Comparison of ENCODE assay signal across 26 cellular contexts in the genomic region with DNA sequence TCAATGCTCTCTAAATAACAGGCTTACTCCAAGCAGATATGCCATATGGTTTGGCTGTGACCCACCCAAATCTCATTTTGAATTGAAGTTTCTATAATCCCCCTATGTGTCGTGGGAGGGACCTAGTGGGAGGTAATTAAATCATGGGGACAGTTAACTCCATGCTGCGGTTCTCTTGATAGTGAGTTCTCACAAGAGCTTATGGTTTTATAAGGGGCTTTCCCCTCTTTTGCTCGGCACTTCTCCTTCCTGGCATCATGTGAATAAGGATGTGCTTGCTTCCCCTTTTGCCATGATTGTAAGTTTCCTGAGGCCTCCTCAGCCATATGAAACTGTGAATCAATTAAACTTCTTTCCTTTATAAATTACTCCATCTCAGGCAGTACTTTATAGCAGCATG.
DNase-seq lines count a peak whose midpoint lies in the region; TF ChIP-seq lines count a peak whose summit lies in the region.
"Had no signal": no experiment of that assay in that cellular context is flagged by ENCODE, and none has a peak within 500 bp of the region (broad histone marks: within the 10 kb centered on the region; RNA-seq: fewer than 3 reads in every experiment).

No MANE protein-coding gene starts in this region.

- no peaks in the 10 kb centered on the region for H3K23me2 ChIP-seq in H9 (ENCODE audit: insufficient read length, low read depth, low read length, poor library complexity, severe bottlenecking)

- no peak overlapping the region for H4K91ac ChIP-seq in H9 (ENCODE audit: insufficient read length, low read depth, low read length)

- H3K27me3 Mint-ChIP-seq in H9 (ENCODE audit: low read depth): no peaks in the 10 kb centered on the region

- H2BK120ac ChIP-seq in H9 (ENCODE audit: low read depth, low read length, poor library complexity, severe bottlenecking): no peak overlapping the region

- no peak overlapping the region for H2BK15ac ChIP-seq in H9 (ENCODE audit: low read depth, low read length)

- H3K14ac ChIP-seq in H9 (ENCODE audit: insufficient read depth, low read length): no peak overlapping the region

- H3K79me1 ChIP-seq in H9 (ENCODE audit: insufficient read depth, low read depth, low read length, poor library complexity, severe bottlenecking): no peaks in the 10 kb centered on the region

- H3K79me2 ChIP-seq in H9 (ENCODE audit: insufficient read depth, low read length): no peaks in the 10 kb centered on the region

- DNase-seq in H9 (no peak), NCI-H82 (lab: John Stamatoyannopoulos, UW) (peak; percentile 96), WERI-Rb-1 (peak; percentile 29), colonic mucosa (no peak), NCI-H748 treated with DMSO at 0.1 percent for 48 hours (lab: John Stamatoyannopoulos, UW) (no peak), SIG-M5 (lab: John Stamatoyannopoulos, UW) (no peak), SIG-M5 treated with dmso at 0.1 percent for 504 hours (lab: John Stamatoyannopoulos, UW; ENCODE audit: unreplicated experiment) (no peak)
- DNase-seq: Caco-2; CD8-positive, alpha-beta T cell; DMS 273 treated with DMSO at 0.1 percent for 48 hours; DMS79; EL; GF-D8; H7; KG1; MG63; NCI-H1048; NCI-H1417; NCI-H1694; NCI-H2029 treated with DMSO at 0.1 percent for 48 hours; NCI-H446 treated with DMSO at 0.1 percent for 48 hours; NCI-H69; PC-9; Right ventricle myocardium superior had no signal

- no peak overlapping the region for H3T11ph ChIP-seq in H9 (ENCODE audit: low read length)

- H3K4me1 Mint-ChIP-seq in H9: no peaks in the 10 kb centered on the region

- no peak overlapping the region for H4K8ac ChIP-seq in H9 (replicated peaks; ENCODE audit: insufficient read length, low read depth, low read length)

- peak overlapping the region in 2 of 3 experiments; percentile 28 to 38; a peak in 3 of 7 replicates for H3K27ac Mint-ChIP-seq in H9
- H3K27ac Mint-ChIP-seq: CD8-positive, alpha-beta T cell had no signal

- no peak overlapping the region for H2BK20ac ChIP-seq in H9 (ENCODE audit: low read depth, low read length, poor library complexity, severe bottlenecking)

- no peak overlapping the region for H2BK12ac ChIP-seq in H9 (ENCODE audit: insufficient read length, low read depth, low read length)

- H2BK5ac ChIP-seq in H9 (ENCODE audit: insufficient read length, low read length): no peak overlapping the region

- H3K4me1 ChIP-seq in H9 (ENCODE audit: insufficient read depth, low read length): no peaks in the 10 kb centered on the region
- no peaks in the 10 kb centered on the region for H3K4me1 ChIP-seq in colonic mucosa
- H3K4me1 ChIP-seq: A549, Caco-2 had no signal

- no peaks in the 10 kb centered on the region for H4K20me1 ChIP-seq in H9 (ENCODE audit: control insufficient read depth, insufficient read depth, insufficient read length)

- H3K36me3 ChIP-seq in WERI-Rb-1 (no peaks in the 10 kb centered on the region), colonic mucosa (no peaks in the 10 kb centered on the region)
- H3K36me3 ChIP-seq: MG63 had no signal

- H4K5ac ChIP-seq in H9 (ENCODE audit: insufficient read length, low read depth, low read length): no peak overlapping the region

- no peak overlapping the region for H3K4me3 ChIP-seq in WERI-Rb-1 (ENCODE audit: low read depth, low read length)
- no peak overlapping the region for H3K4me3 ChIP-seq in colonic mucosa
- H3K4me3 ChIP-seq: A549, MG63, PC-9 had no signal

- intact Hi-C loops in colonic mucosa (cut with DNase I): no loop called here

- peaks cover 3 to 5% of the 10 kb centered on the region in 2 experiments; a peak in 4 of 5 replicates for H3K9me3 Mint-ChIP-seq in H9
- H3K9me3 Mint-ChIP-seq: CD8-positive, alpha-beta T cell had no signal

- H3K9me3 ChIP-seq in H9 (ENCODE audit: control insufficient read depth, low read depth, low read length) (no peaks in the 10 kb centered on the region), WERI-Rb-1 (ENCODE audit: severe bottlenecking) (no peaks in the 10 kb centered on the region), colonic mucosa (no peaks in the 10 kb centered on the region)
- H3K9me3 ChIP-seq: A549, Caco-2, MG63 had no signal

- no peak overlapping the region for H3K4me2 ChIP-seq in H9 (ENCODE audit: insufficient read depth, insufficient read length, low read length)
- H3K4me2 ChIP-seq: A549, PC-9 had no signal

- H3K27me3 ChIP-seq in H9 (ENCODE audit: insufficient read depth, low read length) (no peaks in the 10 kb centered on the region), WERI-Rb-1 (ENCODE audit: insufficient read depth, low read depth, severe bottlenecking) (no peaks in the 10 kb centered on the region), colonic mucosa (no peaks in the 10 kb centered on the region)
- H3K27me3 ChIP-seq: MG63 had no signal

- H3K36me3 Mint-ChIP-seq in H9 (ENCODE audit: insufficient read depth in 1 of 3, low read depth in 3 of 3): peaks cover 0 to 6% (median 3%) of the 10 kb centered on the region in 3 experiments; a peak in 3 of 7 replicates

- H3K9ac ChIP-seq in H9 (ENCODE audit: extremely low read depth, insufficient read length, low read length) (no peak overlapping the region), colonic mucosa (ENCODE audit: low read depth in 2 of 2, low read length in 2 of 2) (no peak overlapping the region)

- H3K56ac ChIP-seq in H9 (ENCODE audit: insufficient read length, low read depth, low read length): no peak overlapping the region

- no CpG with 5 or more reads among the region's 3 CpGs for WGBS in H9 (ENCODE audit: extremely low coverage, insufficient read length, low lambda C conversion rate)

- no peak overlapping the region for H3K18ac ChIP-seq in H9 (ENCODE audit: insufficient read length, low read depth, low read length)

- no peak overlapping the region for H3K23ac ChIP-seq in H9 (ENCODE audit: insufficient read length, low read depth, low read length)

- H2AFZ ChIP-seq in H9 (ENCODE audit: low read length): no peak overlapping the region
- H2AFZ ChIP-seq: PC-9 had no signal

- no peak overlapping the region for H2AK5ac ChIP-seq in H9 (ENCODE audit: insufficient read length, low read length)

- H3K4ac ChIP-seq in H9 (ENCODE audit: low read depth, low read length): no peak overlapping the region

- no peak overlapping the region for H3K4me3 Mint-ChIP-seq in H9
- H3K4me3 Mint-ChIP-seq: CD8-positive, alpha-beta T cell had no signal

- H3K27ac ChIP-seq in H9 (ENCODE audit: insufficient read length, low read depth, low read length) (no peak overlapping the region), WERI-Rb-1 (0 out of 2 replicates have a peak overlapping the region, but pooled peaks have one; percentile 1), colonic mucosa (no peak overlapping the region)
- H3K27ac ChIP-seq: A549, C4-2B, PC-9 had no signal

- TF ChIP-seq CTCF in H9 (conservative IDR thresholded peaks at IDR 0.05) (no peak), WERI-Rb-1 (IDR thresholded peaks at IDR 0.05; ENCODE audit: low read depth, low read length) (no peak), colonic mucosa (IDR thresholded peaks at IDR 0.05) (no peak)

Comparison
In these comparisons a context has a peak if more than half of its experiments do, and no peak if none do; other contexts are left out.
1. DNase-seq: peak in NCI-H82 (single experiment) and WERI-Rb-1 (single experiment); none in H9 (single experiment), colonic mucosa (single experiment), NCI-H748 treated with DMSO at 0.1 percent for 48 hours (single experiment), SIG-M5 (single experiment) and SIG-M5 treated with dmso at 0.1 percent for 504 hours (single experiment).